In genomic region chr4:165330666-165331065, GRCh38 we compare ENCODE assay signal across 11 cellular contexts. TPM values are rescaled to one million over a fixed set of nuclear protein-coding genes. Genes with fewer than 3 reads are reported as not detected.
DNase-seq lines count a peak whose midpoint lies in the region; ATAC-seq, FAIRE-seq and TF ChIP-seq lines count a peak whose summit lies in the region.
"Had no signal": no experiment of that assay in that cellular context is flagged by ENCODE, and none has a peak within 500 bp of the region (broad histone marks: within the 10 kb centered on the region; RNA-seq: fewer than 3 reads in every experiment).

No MANE protein-coding gene starts in this region.

- H3K27me3 ChIP-seq in BE2C, result no peaks in the 10 kb centered on the region
- no peaks in the 10 kb centered on the region for H3K27me3 ChIP-seq in HUES48 (ENCODE audit: control insufficient read depth, insufficient read depth, low read length)
- peaks cover 0 to 5% of the 10 kb centered on the region in 2 experiments; a peak in 1 of 5 replicates for H3K27me3 ChIP-seq in HepG2 (ENCODE audit: control insufficient read depth in 1 of 2, insufficient read depth in 2 of 2, low read length in 2 of 2)
- H3K27me3 ChIP-seq in heart left ventricle, result no peaks in the 10 kb centered on the region
- H3K27me3 ChIP-seq: neutrophil had no signal

- H3K27ac ChIP-seq in HUES48 (ENCODE audit: low read depth, low read length) (no peak overlapping the region), HepG2 (ENCODE audit: extremely low read length, insufficient read depth, low read length) (peak overlapping the region; percentile 16), heart left ventricle (no peak overlapping the region)
- H3K27ac ChIP-seq: neutrophil had no signal

- no peak for TF ChIP-seq RAD21 in HepG2 (CRISPR knock-in tag; IDR thresholded peaks at IDR 0.05)

- WGBS in HepG2 (ENCODE audit: low lambda C conversion rate), result 39% methylated on average over 5 of the region's 5 CpGs
- WGBS in heart left ventricle, 4 donors, result 89 to 97% (median 95%) methylated on average over 5 of the region's 5 CpGs

- H3K9ac ChIP-seq in HUES48 (ENCODE audit: low read depth, low read length), result no peak overlapping the region
- peak overlapping the region; percentile 96 for H3K9ac ChIP-seq in HepG2 (ENCODE audit: insufficient read depth, low read depth, low read length)

- BruUV-seq in HepG2 (replicated peaks; lab: Mats Ljungman, UMichigan), result no TSS peak

- H3K36me3 ChIP-seq in BE2C (peaks cover 26% of the 10 kb centered on the region), HUES48 (ENCODE audit: control insufficient read depth, insufficient read depth, low read length) (peaks cover 58% of the 10 kb centered on the region), HepG2 (replicated peaks in 1 of 2; ENCODE audit: control insufficient read depth in 1 of 2, insufficient read depth in 2 of 2, low read length in 2 of 2) (peaks cover 0 to 35% of the 10 kb centered on the region in 2 experiments; a peak in 4 of 5 replicates), heart left ventricle (peaks cover 0 to 23% (median 11%) of the 10 kb centered on the region in 9 donors)
- H3K36me3 ChIP-seq: neutrophil had no signal

- TF ChIP-seq CTCF in BE2C (IDR thresholded peaks at IDR 0.05; ENCODE audit: low read depth, low read length), result no peak
- TF ChIP-seq CTCF in astrocyte of the spinal cord (IDR thresholded peaks at IDR 0.05; ENCODE audit: low read depth, low read length), result no peak
- TF ChIP-seq CTCF in HepG2 (CRISPR knock-in tag; IDR thresholded peaks at IDR 0.05), result no peak
- TF ChIP-seq CTCF in heart left ventricle (IDR thresholded peaks at IDR 0.05), result no peak

- no peaks in the 10 kb centered on the region for H3K4me1 ChIP-seq in BE2C
- H3K4me1 ChIP-seq in HUES48 (ENCODE audit: control insufficient read depth, insufficient read depth, low read length), result peaks cover 17% of the 10 kb centered on the region
- H3K4me1 ChIP-seq in HepG2 (ENCODE audit: insufficient read depth, low read length), result peaks cover 62% of the 10 kb centered on the region
- peaks cover 0 to 42% (median 16%) of the 10 kb centered on the region in 12 donors for H3K4me1 ChIP-seq in heart left ventricle

- intact Hi-C loops in HepG2 (cut with micrococcal nuclease; ENCODE audit: unreplicated experiment), result no loop called here
- intact Hi-C loops in heart left ventricle (cut with DNase I), result no loop called here

- H3K4me3 ChIP-seq in BE2C (ENCODE audit: low read depth, low read length) (peak overlapping the region; percentile 98), HUES48 (ENCODE audit: low read depth, low read length) (peak overlapping the region; percentile 99), astrocyte of the spinal cord (ENCODE audit: low read depth, low read length) (peak overlapping the region; percentile 90), HepG2 (replicated peaks in 1 of 3; ENCODE audit: insufficient read depth in 1 of 3, low read depth in 2 of 3, low read length in 3 of 3) (peak overlapping the region; percentile 77 to 96 (median 78)), heart left ventricle (no peak overlapping the region)

- H3K4me2 ChIP-seq in HepG2 (ENCODE audit: low read depth, low read length), result peak overlapping the region; percentile 88

- FAIRE-seq in HepG2 (lab: Jason Lieb, UNC), result no peak

- DNase-seq in BE2C, result no peak
- DNase-seq in astrocyte of the spinal cord (ENCODE audit: low read depth, low spot score), result no peak
- no peak for DNase-seq in HepG2 (ENCODE audit: low spot score)
- DNase-seq in AG20443 (ENCODE audit: low spot score), result no peak
- no peak for DNase-seq in dermis blood vessel endothelial cell
- DNase-seq in heart left ventricle, result no peak
- DNase-seq: amniotic stem cell; stimulated activated CD4-positive, alpha-beta T cell treated with anti-CD3 and anti-CD28 coated beads, Interleukin-4, amount 100 ng/mL, for 4 hours had no signal

- POLR2A ChIA-PET in HepG2 (lab: Yijun Ruan, JAX), result interaction anchor here (0.8 kb wide), 1 partner anchor 49 kb away, joined by 3 read pairs; the partner anchor contains the start of gene CPE

- CTCF ChIA-PET in HepG2 (lab: Yijun Ruan, JAX; ENCODE audit: low intra/inter-chr PET ratio, low total read pairs), result no interaction called here

- TF ChIP-seq EP300 in HepG2 (IDR thresholded peaks at IDR 0.05; ENCODE audit: low read depth in 2 of 2, low read length in 2 of 2) (no peak), HepG2 (CRISPR knock-in tag; IDR thresholded peaks at IDR 0.05; ENCODE audit: borderline replicate concordance) (no peak)

- H2AFZ ChIP-seq in HepG2 (ENCODE audit: low read length), result no peak overlapping the region

- no peak for ATAC-seq in HepG2
- ATAC-seq in GM18502 (IDR thresholded peaks at IDR 0.05; ENCODE audit: poor library complexity, unreplicated experiment), result no peak
- ATAC-seq in heart left ventricle, result no peak

- TF ChIP-seq POLR2A in HepG2 (IDR thresholded peaks at IDR 0.05; ENCODE audit: insufficient read depth in 1 of 2, low read depth in 2 of 2, low read length in 2 of 2) (no peak), heart left ventricle (IDR thresholded peaks at IDR 0.05) (no peak)

- no peaks in the 10 kb centered on the region for H3K9me3 ChIP-seq in BE2C
- no peaks in the 10 kb centered on the region for H3K9me3 ChIP-seq in HUES48 (ENCODE audit: control insufficient read depth, insufficient read depth, low read length)
- no peaks in the 10 kb centered on the region for H3K9me3 ChIP-seq in HepG2 (ENCODE audit: low read length)
- H3K9me3 ChIP-seq in heart left ventricle, result no peaks in the 10 kb centered on the region
- H3K9me3 ChIP-seq: neutrophil had no signal

- H3K79me2 ChIP-seq in HepG2 (ENCODE audit: insufficient read depth, low read length), result peaks cover 89% of the 10 kb centered on the region

- H4K20me1 ChIP-seq in HepG2 (ENCODE audit: insufficient read depth, low read length), result peaks cover 70% of the 10 kb centered on the region

- in situ Hi-C loops in astrocyte of the spinal cord (cut with HindIII; ENCODE audit: low sequenced_read_pairs), result no loop called here
- in situ Hi-C loops in HepG2 (cut with HindIII; ENCODE audit: extremely low pct_ligation_motif_present, low pct_unique_long_range_greater_than_20kb), result no loop called here

RNA-seq across cellular contexts. Expression of gene MSMO1, which starts 3.2 kb away (rescaled TPM):
- polyA plus RNA-seq in BE2C (2012; ENCODE audit: insufficient read depth, insufficient read length, low read depth), result 14.8 TPM
- 135 and 216 TPM in 2 replicates for total RNA-seq in HepG2 (2016; rRNA removed; fragmentation: Illumina TruSeq; extraction: Trizol)
- total RNA-seq in HepG2 (2016; cell fraction: cytosol; rRNA removed; fragmentation: Illumina TruSeq; extraction: Trizol; ENCODE audit: low read depth), result 56.7 and 57.3 TPM in 2 replicates
- 150 and 216 TPM in 2 replicates for total RNA-seq in HepG2 (2016; cell fraction: insoluble cytoplasmic fraction; rRNA removed; fragmentation: Illumina TruSeq; extraction: Trizol)
- total RNA-seq in HepG2 (2016; cell fraction: membrane; rRNA removed; fragmentation: Illumina TruSeq; extraction: Trizol), result 135 and 158 TPM in 2 replicates
- total RNA-seq in HepG2 (2016; cell fraction: nucleus; rRNA removed; fragmentation: Illumina TruSeq; extraction: Trizol), result 178 and 218 TPM in 2 replicates
- polyA plus RNA-seq in HepG2 (2011; rRNA removed), result 98.1 and 138 TPM in 2 replicates
- 48.1 and 138 TPM in 2 replicates for polyA plus RNA-seq in HepG2 (2011; cell fraction: cytosol; rRNA removed)
- polyA plus RNA-seq in HepG2 (2011; cell fraction: nucleus; rRNA removed), result 17.9 and 54.3 TPM in 2 replicates
- polyA plus RNA-seq in HepG2 (2012), result 175 and 202 TPM in 2 replicates
- 23.5 and 27.9 TPM in 2 replicates for polyA plus RNA-seq in HepG2 (2016; cell fraction: cytosol; fragmentation: Illumina TruSeq; extraction: Trizol; ENCODE audit: low read depth)
- polyA plus RNA-seq in HepG2 (2016; cell fraction: insoluble cytoplasmic fraction; fragmentation: Illumina TruSeq; extraction: Trizol; ENCODE audit: low read depth), result 109 and 119 TPM in 2 replicates
- polyA plus RNA-seq in HepG2 (2016; cell fraction: membrane; fragmentation: Illumina TruSeq; extraction: Trizol; ENCODE audit: low read depth), result 58.7 and 63.0 TPM in 2 replicates
- 234 and 249 TPM in 2 replicates for polyA plus RNA-seq in HepG2 (2016; cell fraction: nucleus; fragmentation: Illumina TruSeq; extraction: Trizol; ENCODE audit: insufficient read depth, low read depth)
- 11.4 and 32.9 TPM in 2 replicates for polyA minus RNA-seq in HepG2 (2011; rRNA and poly(A)+ RNA removed; ENCODE audit: low replicate concordance)
- polyA minus RNA-seq in HepG2 (2011; cell fraction: cytosol; rRNA and poly(A)+ RNA removed), result 61.6 and 109 TPM in 2 replicates
- 48.5 and 106 TPM in 2 replicates for polyA minus RNA-seq in HepG2 (2011; cell fraction: nucleus; rRNA and poly(A)+ RNA removed)
- total RNA-seq in dermis blood vessel endothelial cell, result 127 and 144 TPM in 2 replicates
- 10 to 100 TPM in 7 of 9 donors, 1 to 10 TPM in 2; 7.1 to 16.9 (median 13.2) TPM for total RNA-seq in heart left ventricle
- polyA plus RNA-seq in heart left ventricle, result 10 to 100 TPM in 1 of 2 donors, 1 to 10 TPM in 1; 6.0 to 28.4 TPM

RNA-seq across cellular contexts. Expression of gene CPE, which starts 48.1 kb away (rescaled TPM):
- polyA plus RNA-seq in BE2C (2012; ENCODE audit: insufficient read depth, insufficient read length, low read depth), result 4.1 TPM
- total RNA-seq in HepG2 (2016; rRNA removed; fragmentation: Illumina TruSeq; extraction: Trizol), result 94.9 and 268 TPM in 2 replicates
- 17.2 and 19.0 TPM in 2 replicates for total RNA-seq in HepG2 (2016; cell fraction: cytosol; rRNA removed; fragmentation: Illumina TruSeq; extraction: Trizol; ENCODE audit: low read depth)
- 102 and 257 TPM in 2 replicates for total RNA-seq in HepG2 (2016; cell fraction: insoluble cytoplasmic fraction; rRNA removed; fragmentation: Illumina TruSeq; extraction: Trizol)
- 37.6 and 40.7 TPM in 2 replicates for total RNA-seq in HepG2 (2016; cell fraction: membrane; rRNA removed; fragmentation: Illumina TruSeq; extraction: Trizol)
- 175 and 228 TPM in 2 replicates for total RNA-seq in HepG2 (2016; cell fraction: nucleus; rRNA removed; fragmentation: Illumina TruSeq; extraction: Trizol)
- polyA plus RNA-seq in HepG2 (2011; rRNA removed), result 852 and 1,053 TPM in 2 replicates
- 598 and 914 TPM in 2 replicates for polyA plus RNA-seq in HepG2 (2011; cell fraction: cytosol; rRNA removed)
- polyA plus RNA-seq in HepG2 (2011; cell fraction: nucleus; rRNA removed), result 191 and 279 TPM in 2 replicates
- polyA plus RNA-seq in HepG2 (2012), result 606 and 622 TPM in 2 replicates
- polyA plus RNA-seq in HepG2 (2016; cell fraction: cytosol; fragmentation: Illumina TruSeq; extraction: Trizol; ENCODE audit: low read depth), result 16.7 and 17.9 TPM in 2 replicates
- polyA plus RNA-seq in HepG2 (2016; cell fraction: insoluble cytoplasmic fraction; fragmentation: Illumina TruSeq; extraction: Trizol; ENCODE audit: low read depth), result 101 and 110 TPM in 2 replicates
- 27.8 and 29.5 TPM in 2 replicates for polyA plus RNA-seq in HepG2 (2016; cell fraction: membrane; fragmentation: Illumina TruSeq; extraction: Trizol; ENCODE audit: low read depth)
- polyA plus RNA-seq in HepG2 (2016; cell fraction: nucleus; fragmentation: Illumina TruSeq; extraction: Trizol; ENCODE audit: insufficient read depth, low read depth), result 265 and 300 TPM in 2 replicates
- polyA minus RNA-seq in HepG2 (2011; rRNA and poly(A)+ RNA removed; ENCODE audit: low replicate concordance), result 2.0 and 450 TPM in 2 replicates
- polyA minus RNA-seq in HepG2 (2011; cell fraction: cytosol; rRNA and poly(A)+ RNA removed), result 399 and 680 TPM in 2 replicates
- polyA minus RNA-seq in HepG2 (2011; cell fraction: nucleus; rRNA and poly(A)+ RNA removed), result 122 and 224 TPM in 2 replicates
- total RNA-seq in dermis blood vessel endothelial cell, result 1.0 and 1.1 TPM in 2 replicates
- 100 to 1,000 TPM in 1 of 9 donors, 10 to 100 TPM in 8; 16.6 to 115 (median 34.5) TPM for total RNA-seq in heart left ventricle
- polyA plus RNA-seq in heart left ventricle, result 10 to 100 TPM; 13.3 to 23.4 TPM

Comparison
In these comparisons a context has a peak if more than half of its experiments do, and no peak if none do; other contexts are left out.
1. H3K4me3 ChIP-seq: peak in BE2C (single experiment), HUES48 (single experiment), astrocyte of the spinal cord (single experiment) and HepG2 (3 of 3); none in heart left ventricle (0 of 12).